Comparison of ENCODE assay signal across 25 cellular contexts in genomic region chr12:17132336-17132735, GRCh38.
"Had no signal": no experiment of that assay in that cellular context is flagged by ENCODE, and none has a peak within 500 bp of the region (broad histone marks: within the 10 kb centered on the region; RNA-seq: fewer than 3 reads in every experiment).

No MANE protein-coding gene starts in this region.

- H3K27me3 ChIP-seq: colonic mucosa, esophagus muscularis mucosa, esophagus squamous epithelium, foreskin keratinocyte, gastrocnemius medialis, gastroesophageal sphincter, heart left ventricle, heart right ventricle had no signal

- H3K4me3 Mint-ChIP-seq: dendritic cell treated with granulocyte-macrophage colony-stimulating factor and Interleukin-4, amounts not matched to agents 40 ng/mL and 50 ng/mL, for 4 days; effector memory CD8-positive, alpha-beta T cell; endodermal cell had no signal

- H3K36me3 ChIP-seq: colonic mucosa, esophagus muscularis mucosa, esophagus squamous epithelium, gastrocnemius medialis, gastroesophageal sphincter, heart left ventricle, heart right ventricle had no signal

- H3K27ac Mint-ChIP-seq: dendritic cell treated with granulocyte-macrophage colony-stimulating factor and Interleukin-4, amounts not matched to agents 40 ng/mL and 50 ng/mL, for 4 days; effector memory CD8-positive, alpha-beta T cell; endodermal cell had no signal

- H3K4me1 ChIP-seq: colonic mucosa, esophagus squamous epithelium, foreskin keratinocyte, gastrocnemius medialis, gastroesophageal sphincter, heart left ventricle, heart right ventricle had no signal

- H3K27ac ChIP-seq: colonic mucosa, coronary artery, dorsolateral prefrontal cortex, epithelial cell of prostate, esophagus muscularis mucosa, esophagus squamous epithelium, foreskin keratinocyte, gastrocnemius medialis, gastroesophageal sphincter, heart left ventricle, heart right ventricle had no signal

- H3K9me3 Mint-ChIP-seq: dendritic cell treated with granulocyte-macrophage colony-stimulating factor and Interleukin-4, amounts not matched to agents 40 ng/mL and 50 ng/mL, for 4 days; endodermal cell had no signal

- ATAC-seq: effector memory CD8-positive, alpha-beta T cell; esophagus mucosa; foreskin keratinocyte; gastrocnemius medialis; gastroesophageal sphincter; heart left ventricle; heart right ventricle had no signal

- DNase-seq: colonic mucosa; cortex of kidney; dermis blood vessel endothelial cell; dorsolateral prefrontal cortex; effector CD4-positive, alpha-beta T cell; effector CD8-positive, alpha-beta T cell; effector memory CD4-positive, alpha-beta T cell; effector memory CD8-positive, alpha-beta T cell; endodermal cell; erythroblast; esophagus squamous epithelium; foreskin fibroblast; foreskin keratinocyte; foreskin melanocyte; gastrocnemius medialis; glutamatergic neuron; head of caudate nucleus; heart left ventricle; heart right ventricle had no signal

- H3K27me3 Mint-ChIP-seq: dendritic cell treated with granulocyte-macrophage colony-stimulating factor and Interleukin-4, amounts not matched to agents 40 ng/mL and 50 ng/mL, for 4 days; effector memory CD8-positive, alpha-beta T cell had no signal

- H3K4me3 ChIP-seq: colonic mucosa, coronary artery, dorsolateral prefrontal cortex, esophagus muscularis mucosa, esophagus squamous epithelium, gastrocnemius medialis, gastroesophageal sphincter, heart left ventricle, heart right ventricle had no signal

- H3K9me3 ChIP-seq: colonic mucosa, esophagus muscularis mucosa, esophagus squamous epithelium, gastrocnemius medialis, gastroesophageal sphincter, heart left ventricle had no signal
